8 cellular contexts compared by ENCODE assay signal in the genomic region with DNA sequence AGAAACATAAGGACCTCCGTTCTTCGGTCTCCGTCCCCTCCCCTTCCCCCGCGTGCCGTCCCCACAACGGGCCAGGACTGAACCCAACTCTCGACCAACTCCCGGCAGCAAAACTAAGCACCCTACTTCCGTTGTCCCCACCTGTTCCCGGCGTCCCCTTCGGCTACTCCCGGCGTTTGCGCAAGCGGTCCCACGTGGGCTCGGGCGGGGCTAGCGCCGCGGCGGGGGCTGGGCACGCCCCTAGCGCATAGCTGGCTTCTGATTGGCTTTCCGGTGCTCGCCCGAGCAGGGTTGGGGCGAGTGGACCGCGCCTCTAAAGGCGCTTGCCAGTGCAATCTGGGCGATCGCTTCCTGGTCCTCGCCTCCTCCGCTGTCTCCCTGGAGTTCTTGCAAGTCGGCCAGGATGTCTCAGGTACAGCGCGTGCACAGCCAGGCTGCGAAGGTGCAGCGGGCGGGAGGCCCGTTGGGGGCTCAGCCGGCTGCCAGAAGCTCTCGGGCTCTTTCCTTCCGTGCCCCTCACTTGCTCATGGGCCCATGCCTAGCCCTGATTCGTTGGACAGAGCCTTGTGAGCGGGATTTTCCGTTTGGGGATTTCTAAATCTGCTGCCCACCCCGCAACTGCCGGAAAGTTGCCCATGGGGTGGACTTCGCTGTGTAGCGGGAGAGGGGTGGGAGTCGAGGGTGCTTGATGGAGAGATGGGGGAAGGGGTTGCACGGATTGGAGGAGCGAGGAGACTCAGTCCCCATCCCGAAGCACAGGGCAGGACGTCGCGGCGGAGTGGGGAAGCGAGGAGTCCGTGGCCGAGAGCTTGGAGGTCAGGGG. TPM values are rescaled to one million over a fixed set of nuclear protein-coding genes. Genes with fewer than 3 reads are reported as not detected.
DNase-seq lines count a peak whose midpoint lies in the region; ATAC-seq and TF ChIP-seq lines count a peak whose summit lies in the region.

A gene (minus strand): TSS at position 186 of the 823 bp plus-strand sequence. CDS start 26,875 bp downstream, outside the sequence.
A gene (plus strand): TSS at position 329 of the 823 bp plus-strand sequence. CDS start 75 bp downstream, at position 404.

- DNase-seq in DMS 273 (lab: John Stamatoyannopoulos, UW; ENCODE audit: unreplicated experiment), result peak; percentile 98
- DNase-seq in IMR-90, result peak; percentile 93
- peak; percentile 97 for DNase-seq in OCI-M1 (lab: John Stamatoyannopoulos, UW)
- peak; percentile 93 for DNase-seq in activated T-cell treated with anti-CD3 and anti-CD28 coated beads for 48 hours (ENCODE audit: low read depth)
- DNase-seq in epithelial cell of prostate (ENCODE audit: low read depth, low spot score), result peak; percentile 93
- DNase-seq in mucosa of gallbladder (ENCODE audit: low spot score), result peak; percentile 96
- DNase-seq in stimulated activated CD8-positive, alpha-beta memory T cell treated with anti-CD3 and anti-CD28 coated beads, Interleukin-4, amount 100 ng/mL, for 4 hours (ENCODE audit: low read depth in 2 of 2, low spot score in 1 of 2), result peak; percentile 70 to 85

- peak within 1 kb of the TSS; percentile 89 for H3K14ac ChIP-seq in IMR-90 (replicated peaks; ENCODE audit: low read depth, low read length)

- H4K20me1 ChIP-seq in IMR-90 (ENCODE audit: insufficient read depth, low read length), result peaks cover 14% of the 10 kb centered on the region; the same call in 1 of the 2 replicates

- TF ChIP-seq POLR2A in IMR-90 (IDR thresholded peaks at IDR 0.05; ENCODE audit: low read depth, low read length), result peak; percentile 88

- H3K9me3 ChIP-seq in IMR-90 (ENCODE audit: control insufficient read depth, insufficient read depth, low read length), result no peaks in the 10 kb centered on the region

- H2BK5ac ChIP-seq in IMR-90 (ENCODE audit: low read depth, low read length, poor library complexity, severe bottlenecking), result peak within 1 kb of the TSS; percentile 47

- peak within 1 kb of the TSS; percentile 37 for H2AK5ac ChIP-seq in IMR-90 (ENCODE audit: low read depth, low read length)

- peak within 1 kb of the TSS; percentile 83 for H3K4ac ChIP-seq in IMR-90 (ENCODE audit: low read depth, low read length)

- BruUV-seq in IMR-90 (replicated peaks; lab: Mats Ljungman, UMichigan), result no TSS peak

- peak within 1 kb of the TSS; percentile 58 for H3K27ac ChIP-seq in IMR-90 (ENCODE audit: insufficient read depth, low read length)
- H3K27ac ChIP-seq in epithelial cell of prostate, result peak within 1 kb of the TSS; percentile 72

- peak within 1 kb of the TSS; percentile 83; the same call in 1 of the 2 replicates for H3K23ac ChIP-seq in IMR-90 (ENCODE audit: low read depth, low read length)

- peak within 1 kb of the TSS; percentile 50; the same call in 1 of the 2 replicates for H3K56ac ChIP-seq in IMR-90 (ENCODE audit: extremely low read depth, insufficient read depth, low read length)

- peaks cover 38 to 51% of the 10 kb centered on the region in 2 experiments for H3K79me1 ChIP-seq in IMR-90 (ENCODE audit: low read depth in 1 of 2, low read length in 2 of 2)

- H2BK15ac ChIP-seq in IMR-90 (ENCODE audit: low read depth, low read length), result no peak within 1 kb of the TSS

- H3K9me1 ChIP-seq in IMR-90 (ENCODE audit: insufficient read depth, low read length), result peaks cover 13% of the 10 kb centered on the region; the same call in 1 of the 2 replicates

- peak within 1 kb of the TSS; percentile 90 to 94 for H4K8ac ChIP-seq in IMR-90 (ENCODE audit: low read depth in 2 of 2, low read length in 2 of 2)

- H3K9ac ChIP-seq in IMR-90 (ENCODE audit: low read depth, low read length), result peak within 1 kb of the TSS; percentile 71

- H3K4me2 ChIP-seq in IMR-90 (ENCODE audit: low read depth, low read length), result peak within 1 kb of the TSS; percentile 83

- intact Hi-C loops in IMR-90 (cut with micrococcal nuclease), result loop anchor here (5.0 kb wide), 1 partner anchor 145 kb away; a partner anchor contains a TSS

- peak within 1 kb of the TSS; percentile 94 for H2AK9ac ChIP-seq in IMR-90 (replicated peaks; ENCODE audit: low read depth, low read length, poor library complexity)

- peak within 1 kb of the TSS; percentile 59 for H3K4me3 ChIP-seq in IMR-90 (ENCODE audit: insufficient read depth, low read depth, low read length)

- ATAC-seq in GM21528 (IDR thresholded peaks at IDR 0.05; ENCODE audit: low FRiP score, unreplicated experiment) (peak; percentile 95), IMR-90 (ENCODE audit: low read depth) (peak; percentile 98)

- no peak for TF ChIP-seq RAD21 in IMR-90 (IDR thresholded peaks at IDR 0.05; ENCODE audit: low read length)

- WGBS in IMR-90 (ENCODE audit: extremely low coverage in 2 of 2, insufficient read length in 1 of 2), 2 experiments, result 0% methylated on average over 28 of the region's 65 CpGs; no CpG with 5 or more reads in 1 of the 2 experiments

- H4K91ac ChIP-seq in IMR-90 (ENCODE audit: insufficient read depth, low read depth, low read length), result peak within 1 kb of the TSS; percentile 67

- TF ChIP-seq CTCF in IMR-90 (conservative IDR thresholded peaks at IDR 0.05; ENCODE audit: low read depth, low read length), result no peak

- H2AFZ ChIP-seq in IMR-90 (replicated peaks; ENCODE audit: low read length, poor library complexity), result peak within 1 kb of the TSS; percentile 98

- in situ Hi-C loops in IMR-90 (cut with MboI; ENCODE audit: low sequenced_read_pairs), result no loop called here

- H3K4me1 ChIP-seq in IMR-90 (ENCODE audit: control insufficient read depth, insufficient read depth, low read length), result peaks cover 8% of the 10 kb centered on the region

- H4K5ac ChIP-seq in IMR-90 (ENCODE audit: low read depth, low read length), result peak within 1 kb of the TSS; percentile 78

- CTCF ChIA-PET in IMR-90 (lab: Yijun Ruan, JAX), result no interaction called here

- dilution Hi-C loops in IMR-90 (cut with HindIII; ENCODE audit: low sequenced_read_pairs, unreplicated experiment), result no loop called here

- H2BK120ac ChIP-seq in IMR-90 (ENCODE audit: low read depth, low read length), result peak within 1 kb of the TSS; percentile 60; the same call in 1 of the 2 replicates

- peak within 1 kb of the TSS; percentile 20 for H3K18ac ChIP-seq in IMR-90 (ENCODE audit: low read depth, low read length)

- H2BK20ac ChIP-seq in IMR-90 (ENCODE audit: low read depth, low read length), result no peak within 1 kb of the TSS

- POLR2A ChIA-PET in IMR-90 (lab: Charles Lee; ENCODE audit: unreplicated experiment), result interaction anchor here (0.5 to 0.6 kb wide), 3 partner anchors 14 to 275 kb away, joined by 4 to 8 read pairs (median 5); no protein-coding TSS in a partner anchor

- H3K36me3 ChIP-seq in IMR-90 (ENCODE audit: control insufficient read depth, insufficient read depth, low read length), result peaks cover 23% of the 10 kb centered on the region

- no peaks in the 10 kb centered on the region for H3K27me3 ChIP-seq in IMR-90 (ENCODE audit: control insufficient read depth, insufficient read depth, low read length)

TF ChIP-seq in IMR-90, 13 proteins besides CTCF, POLR2A, EP300 and RAD21:
- TF ChIP-seq BHLHE40 (IDR thresholded peaks at IDR 0.05; ENCODE audit: low read depth, low read length) (peak; percentile 7; the same call in 1 of the 2 replicates), RFX5 (IDR thresholded peaks at IDR 0.05; ENCODE audit: low read depth, low read length) (no peak), CHD1 (IDR thresholded peaks at IDR 0.05; ENCODE audit: low read depth, low read length) (no peak), MAZ (IDR thresholded peaks at IDR 0.05; ENCODE audit: borderline replicate concordance, low read depth, low read length) (peak; percentile 98), CEBPB (IDR thresholded peaks at IDR 0.05; ENCODE audit: low read depth, low read length) (peak; percentile 100), MXI1 (IDR thresholded peaks at IDR 0.05; ENCODE audit: borderline replicate concordance, low read depth, low read length) (peak; percentile 53; the same call in 1 of the 2 replicates)
- TF ChIP-seq, protein P1, sequence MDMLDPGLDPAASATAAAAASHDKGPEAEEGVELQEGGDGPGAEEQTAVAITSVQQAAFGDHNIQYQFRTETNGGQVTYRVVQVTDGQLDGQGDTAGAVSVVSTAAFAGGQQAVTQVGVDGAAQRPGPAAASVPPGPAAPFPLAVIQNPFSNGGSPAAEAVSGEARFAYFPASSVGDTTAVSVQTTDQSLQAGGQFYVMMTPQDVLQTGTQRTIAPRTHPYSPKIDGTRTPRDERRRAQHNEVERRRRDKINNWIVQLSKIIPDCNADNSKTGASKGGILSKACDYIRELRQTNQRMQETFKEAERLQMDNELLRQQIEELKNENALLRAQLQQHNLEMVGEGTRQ (IDR thresholded peaks at IDR 0.05; ENCODE audit: low read depth, low read length), result peak; percentile 96

RNA-seq across cellular contexts. Expression of the first gene that starts in this region (rescaled TPM):
- total RNA-seq in IMR-90 (2012; rRNA removed) (9.7 and 10.6 TPM in 2 replicates), mucosa of gallbladder (10.3 TPM)
- polyA plus RNA-seq in IMR-90 (2012; rRNA removed), result 8.9 and 12.6 TPM in 2 replicates
- polyA plus RNA-seq in IMR-90 (2012; cell fraction: cytosol; rRNA removed), result 1.6 and 2.5 TPM in 2 replicates
- polyA plus RNA-seq in IMR-90 (2012; cell fraction: nucleus; rRNA removed; ENCODE audit: low replicate concordance), result 0.42 and 3.5 TPM in 2 replicates

RNA-seq across cellular contexts. Expression of the second gene that starts in this region (rescaled TPM):
- total RNA-seq in IMR-90 (2012; rRNA removed) (42.5 and 69.7 TPM in 2 replicates), mucosa of gallbladder (263 TPM)
- polyA plus RNA-seq in IMR-90 (2012; rRNA removed), result 243 and 278 TPM in 2 replicates
- 47.9 and 61.2 TPM in 2 replicates for polyA plus RNA-seq in IMR-90 (2012; cell fraction: cytosol; rRNA removed)
- 17.8 and 65.1 TPM in 2 replicates for polyA plus RNA-seq in IMR-90 (2012; cell fraction: nucleus; rRNA removed; ENCODE audit: low replicate concordance)

Comparison
In these comparisons a context has a peak if more than half of its experiments do, and no peak if none do; other contexts are left out.
1. Peak in every context shown above with its lines: DNase-seq, ATAC-seq, H3K4me3 ChIP-seq and H3K27ac ChIP-seq.